ENCODE assay signal across 8 cellular contexts in the genomic region with DNA sequence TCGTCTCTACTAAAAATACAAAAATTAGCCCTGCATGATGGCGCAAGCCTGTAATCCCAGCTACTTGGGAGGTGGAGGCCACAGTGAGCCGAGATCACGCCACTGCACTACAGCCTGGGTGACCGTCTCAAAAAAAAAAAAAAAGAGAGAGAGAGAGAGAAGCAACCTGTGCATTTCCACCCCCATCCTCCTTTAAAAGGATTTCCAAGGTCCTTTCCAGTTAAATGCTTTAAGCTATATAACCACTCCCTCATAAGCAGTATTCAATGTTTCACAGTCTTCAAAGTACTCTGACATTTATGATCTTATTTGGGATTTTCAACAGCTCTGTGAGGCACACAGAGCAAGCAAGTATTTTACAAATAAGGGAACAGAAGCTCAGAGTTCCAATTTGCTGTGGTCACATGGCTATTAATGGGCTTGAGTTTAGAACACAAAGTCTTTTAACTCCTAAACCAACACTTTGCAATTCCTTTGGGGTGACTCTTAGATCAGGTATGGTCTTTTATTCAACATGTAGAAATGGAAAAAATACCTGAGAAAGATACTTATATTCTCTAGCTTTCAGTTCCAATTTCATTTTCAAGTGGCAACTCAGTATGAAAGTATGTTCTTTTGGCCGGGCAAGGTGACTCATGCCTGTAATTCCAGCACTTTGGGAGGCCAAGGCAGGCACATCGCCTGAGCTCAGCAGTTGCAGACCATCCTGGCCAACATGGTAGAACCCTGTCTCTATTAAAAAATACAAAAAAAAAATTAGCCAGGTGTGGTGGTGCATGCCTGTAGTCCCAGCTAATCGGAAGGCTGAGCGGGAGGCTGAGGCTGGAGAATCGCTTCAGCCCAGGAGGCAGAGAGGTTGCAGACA. TPM values are rescaled to one million over a fixed set of nuclear protein-coding genes. Genes with fewer than 3 reads are reported as not detected.
A peak's percentile ranks its signal among the peaks of the same experiment; 100 is the strongest.
DNase-seq lines count a peak whose midpoint lies in the region; ATAC-seq and TF ChIP-seq lines count a peak whose summit lies in the region.

No MANE protein-coding gene starts in this region.

- H3K14ac ChIP-seq in H9 (ENCODE audit: insufficient read depth, low read length), result no peak overlapping the region

- no peak overlapping the region for H3K23ac ChIP-seq in H9 (ENCODE audit: insufficient read length, low read depth, low read length)

- H3K36me3 ChIP-seq in esophagus (ENCODE audit: control insufficient read depth in 2 of 2, insufficient read depth in 2 of 2, low read length in 1 of 2), result no peaks in the 10 kb centered on the region

- no peak overlapping the region for H2AK5ac ChIP-seq in H9 (ENCODE audit: insufficient read length, low read length)

- WGBS in H9 (ENCODE audit: extremely low coverage, insufficient read length, low lambda C conversion rate), result no CpG with 5 or more reads among the region's 10 CpGs
- WGBS in esophagus, 2 donors, result 61 to 67% methylated on average over 10 of the region's 10 CpGs

- intact Hi-C loops in sciatic nerve (cut with DNase I), result no loop called here

- H2BK5ac ChIP-seq in H9 (ENCODE audit: insufficient read length, low read length), result no peak overlapping the region

- H3K27ac Mint-ChIP-seq in H9 (peak overlapping the region in 2 of 3 experiments; percentile 51 to 81; a peak in 4 of 7 replicates), T-helper 17 cell (peak overlapping the region; percentile 21)

- H3K27ac ChIP-seq in H9 (ENCODE audit: insufficient read length, low read depth, low read length) (no peak overlapping the region), esophagus (ENCODE audit: low read depth in 2 of 2, low read length in 1 of 2) (peak overlapping the region; percentile 52 to 76)

- H3K4me2 ChIP-seq in H9 (ENCODE audit: insufficient read depth, insufficient read length, low read length), result no peak overlapping the region

- ATAC-seq in T-helper 17 cell (no peak), sciatic nerve (peak; percentile 53), HG03457 (IDR thresholded peaks at IDR 0.05; ENCODE audit: unreplicated experiment) (no peak)

- H3K9me3 ChIP-seq in H9 (ENCODE audit: control insufficient read depth, low read depth, low read length) (no peaks in the 10 kb centered on the region), T-helper 17 cell (ENCODE audit: control insufficient read depth, low read length, poor library complexity, severe bottlenecking) (no peaks in the 10 kb centered on the region), esophagus (ENCODE audit: control insufficient read depth in 2 of 2, insufficient read depth in 1 of 2, low read depth in 1 of 2, low read length in 1 of 2) (no peaks in the 10 kb centered on the region)

- H3K56ac ChIP-seq in H9 (ENCODE audit: insufficient read length, low read depth, low read length), result no peak overlapping the region

- no peak for TF ChIP-seq CTCF in H9 (conservative IDR thresholded peaks at IDR 0.05)

- H4K5ac ChIP-seq in H9 (ENCODE audit: insufficient read length, low read depth, low read length), result no peak overlapping the region

- no peak overlapping the region for H2BK20ac ChIP-seq in H9 (ENCODE audit: low read depth, low read length, poor library complexity, severe bottlenecking)

- no peaks in the 10 kb centered on the region; the same call in 1 of the 2 replicates for H3K4me1 ChIP-seq in H9 (ENCODE audit: insufficient read depth, low read length)
- no peaks in the 10 kb centered on the region for H3K4me1 ChIP-seq in esophagus (ENCODE audit: control insufficient read depth in 2 of 2, insufficient read depth in 2 of 2, low read length in 1 of 2)

- no peaks in the 10 kb centered on the region; the same call in 1 of the 2 replicates for H3K27me3 Mint-ChIP-seq in H9 (ENCODE audit: low read depth)
- no peaks in the 10 kb centered on the region for H3K27me3 Mint-ChIP-seq in T-helper 17 cell

- H3K4me3 ChIP-seq in esophagus (ENCODE audit: low read depth in 1 of 2, low read length in 2 of 2), result no peak overlapping the region

- H3K9ac ChIP-seq in H9 (ENCODE audit: extremely low read depth, insufficient read length, low read length), result no peak overlapping the region

- H4K8ac ChIP-seq in H9 (replicated peaks; ENCODE audit: insufficient read length, low read depth, low read length), result no peak overlapping the region

- no peaks in the 10 kb centered on the region for H3K9me3 Mint-ChIP-seq in H9

- no peak overlapping the region for H2AFZ ChIP-seq in H9 (ENCODE audit: low read length)

- peaks cover 19 to 28% of the 10 kb centered on the region in 2 experiments for H3K4me1 Mint-ChIP-seq in H9
- peaks cover 28% of the 10 kb centered on the region for H3K4me1 Mint-ChIP-seq in T-helper 17 cell

- H3K23me2 ChIP-seq in H9 (ENCODE audit: insufficient read length, low read depth, low read length, poor library complexity, severe bottlenecking), result no peaks in the 10 kb centered on the region

- H3K79me2 ChIP-seq in H9 (ENCODE audit: insufficient read depth, low read length), result no peaks in the 10 kb centered on the region

- no peak overlapping the region for H3T11ph ChIP-seq in H9 (ENCODE audit: low read length)

- no peak overlapping the region for H2BK120ac ChIP-seq in H9 (ENCODE audit: low read depth, low read length, poor library complexity, severe bottlenecking)

- H3K4me3 Mint-ChIP-seq in H9 (no peak overlapping the region), T-helper 17 cell (no peak overlapping the region)

- DNase-seq in AG08396 (ENCODE audit: low spot score) (peak; percentile 12), H9 (peak; percentile 35), T-helper 17 cell (no peak), sciatic nerve (ENCODE audit: low spot score) (no peak), NCI-H748 (lab: John Stamatoyannopoulos, UW; ENCODE audit: unreplicated experiment) (no peak), NCI-H1417 (lab: John Stamatoyannopoulos, UW) (no peak)

- no peak overlapping the region for H3K4ac ChIP-seq in H9 (ENCODE audit: low read depth, low read length)

- H3K79me1 ChIP-seq in H9 (ENCODE audit: insufficient read depth, low read depth, low read length, poor library complexity, severe bottlenecking), result peaks cover 6% of the 10 kb centered on the region

- H3K27me3 ChIP-seq in H9 (ENCODE audit: insufficient read depth, low read length), result no peaks in the 10 kb centered on the region
- no peaks in the 10 kb centered on the region for H3K27me3 ChIP-seq in esophagus (ENCODE audit: control insufficient read depth in 1 of 2, insufficient read depth in 2 of 2, low read length in 2 of 2)

- no peak overlapping the region for H2BK12ac ChIP-seq in H9 (ENCODE audit: insufficient read length, low read depth, low read length)

- H3K36me3 Mint-ChIP-seq in H9 (ENCODE audit: insufficient read depth in 1 of 3, low read depth in 3 of 3) (no peaks in the 10 kb centered on the region), T-helper 17 cell (ENCODE audit: low read depth) (no peaks in the 10 kb centered on the region)

- no peak overlapping the region for H2BK15ac ChIP-seq in H9 (ENCODE audit: low read depth, low read length)

- no peaks in the 10 kb centered on the region for H4K20me1 ChIP-seq in H9 (ENCODE audit: control insufficient read depth, insufficient read depth, insufficient read length)

- H4K91ac ChIP-seq in H9 (ENCODE audit: insufficient read length, low read depth, low read length), result no peak overlapping the region

- H3K18ac ChIP-seq in H9 (ENCODE audit: insufficient read length, low read depth, low read length), result no peak overlapping the region

RNA-seq across cellular contexts. Expression of a gene that starts 31.3 kb away (rescaled TPM):
- total RNA-seq in H9 (2021) (33.7 and 35.0 TPM in 2 replicates), T-helper 17 cell (10 to 100 TPM; 46.8 to 52.7 TPM), sciatic nerve (84.4 TPM)
- 10 to 100 TPM; 15.1 to 22.6 TPM for polyA plus RNA-seq in esophagus

Comparison
In these comparisons a context has a peak if more than half of its experiments do, and no peak if none do; other contexts are left out.
1. DNase-seq: peak in AG08396 (single experiment) and H9 (single experiment); none in T-helper 17 cell (0 of 3), sciatic nerve (single experiment), NCI-H748 (single experiment) and NCI-H1417 (0 of 3).